Comparison of ENCODE assay signal across 36 cellular contexts in genomic region chr1:152457071-152457470, GRCh38. TPM values are rescaled to one million over a fixed set of nuclear protein-coding genes. Genes with fewer than 3 reads are reported as not detected.
"Had no signal": no experiment of that assay in that cellular context is flagged by ENCODE, and none has a peak within 500 bp of the region (broad histone marks: within the 10 kb centered on the region; RNA-seq: fewer than 3 reads in every experiment).

No MANE protein-coding gene starts in this region.

- H3K9me3 Mint-ChIP-seq: natural killer cell treated with Interleukin-12 subunit alpha and Interleukin-12 subunit beta and Interleukin-15 and Interleukin-18, amount 100 ng/mL, for 72 hours; stimulated activated memory B cell treated with anti-CD40 and anti-IgM and Interleukin-4, amounts not matched to agents 10 μg/mL and 1 μg/mL and 100 μg/mL, for 72 hours; stimulated activated naive CD8-positive, alpha-beta T cell treated with anti-CD3 and anti-CD28 coated beads, Interleukin-15, amount 100 ng/mL, for 72 hours had no signal

- H3K36me3 ChIP-seq: neutrophil, pancreas, right lobe of liver, spleen, suprapubic skin, thoracic aorta, thyroid gland, tibial nerve, upper lobe of left lung, vagina had no signal

- DNase-seq: naive thymus-derived CD8-positive, alpha-beta T cell; nephron progenitor cell; nucleus accumbens; pancreas; posterior cingulate gyrus; psoas muscle; right cardiac atrium; right lobe of liver; spleen; stimulated activated CD4-positive, alpha-beta T cell treated with anti-CD3 and anti-CD28 coated beads, Interleukin-12 subunit alpha, Interleukin-12 subunit beta, amount 100 ng/mL, for 4 hours; stimulated activated CD4-positive, alpha-beta T cell treated with anti-CD3 and anti-CD28 coated beads, Interleukin-1b, Interleukin-23, amount 100 ng/mL, for 48 hours; stimulated activated CD4-positive, alpha-beta T cell treated with anti-CD3 and anti-CD28 coated beads, Interleukin-4, amount 100 ng/mL, for 1 hour; stimulated activated CD4-positive, alpha-beta T cell treated with anti-CD3 and anti-CD28 coated beads, Interleukin-4, amount 100 ng/mL, for 4 hours; stimulated activated CD8-positive, alpha-beta memory T cell treated with anti-CD3 and anti-CD28 coated beads, Interleukin-4, amount 100 ng/mL, for 48 hours; stimulated activated naive CD4-positive, alpha-beta T cell; stimulated activated naive CD8-positive, alpha-beta T cell treated with anti-CD3 and anti-CD28 coated beads, Interleukin-15, amount 100 ng/mL, for 72 hours; stimulated activated naive CD8-positive, alpha-beta T cell treated with anti-CD3 and anti-CD28 coated beads, Interleukin-15, Interleukin-2, amounts not matched to agents 100 U/mL and 50 U/mL, for 24 hours; substantia nigra; thyroid gland; trophoblast cell; upper lobe of left lung had no signal

- ATAC-seq: naive thymus-derived CD8-positive, alpha-beta T cell; pancreas; psoas muscle; right cardiac atrium; right lobe of liver; stimulated activated memory B cell treated with anti-CD40 and anti-IgM and Interleukin-4, amounts not matched to agents 10 μg/mL and 1 μg/mL and 100 μg/mL, for 72 hours; stimulated activated naive CD8-positive, alpha-beta T cell treated with anti-CD3 and anti-CD28 coated beads, Interleukin-15, amount 100 ng/mL, for 72 hours; stimulated activated naive CD8-positive, alpha-beta T cell treated with anti-CD3 and anti-CD28 coated beads, Interleukin-15, Interleukin-2, amounts not matched to agents 100 U/mL and 50 U/mL, for 24 hours had no signal

- H3K4me1 Mint-ChIP-seq: nephron progenitor cell, neural crest cell had no signal

- H3K27me3 Mint-ChIP-seq: progenitor cell of endocrine pancreas; stimulated activated memory B cell treated with anti-CD40 and anti-IgM and Interleukin-4, amounts not matched to agents 10 μg/mL and 1 μg/mL and 100 μg/mL, for 72 hours had no signal

- H3K36me3 Mint-ChIP-seq: naive thymus-derived CD8-positive, alpha-beta T cell; natural killer cell treated with Interleukin-12 subunit alpha and Interleukin-12 subunit beta and Interleukin-15 and Interleukin-18, amount 100 ng/mL, for 72 hours; stimulated activated memory B cell treated with anti-CD40 and anti-IgM and Interleukin-4, amounts not matched to agents 10 μg/mL and 1 μg/mL and 100 μg/mL, for 72 hours had no signal

- H3K4me1 ChIP-seq: pancreas, psoas muscle, right lobe of liver, thyroid gland, vagina had no signal

- H3K4me3 Mint-ChIP-seq: naive thymus-derived CD8-positive, alpha-beta T cell; natural killer cell treated with Interleukin-12 subunit alpha and Interleukin-12 subunit beta and Interleukin-15 and Interleukin-18, amount 100 ng/mL, for 72 hours; nephron progenitor cell; neural crest cell; stimulated activated memory B cell treated with anti-CD40 and anti-IgM and Interleukin-4, amounts not matched to agents 10 μg/mL and 1 μg/mL and 100 μg/mL, for 72 hours; stimulated activated naive CD8-positive, alpha-beta T cell treated with anti-CD3 and anti-CD28 coated beads, Interleukin-15, amount 100 ng/mL, for 72 hours had no signal

- H3K27me3 ChIP-seq: pancreas, right lobe of liver, spleen, suprapubic skin, thyroid gland, tibial nerve, upper lobe of left lung, vagina had no signal

- H3K9me3 ChIP-seq: neutrophil, pancreas, psoas muscle, right lobe of liver, spleen, suprapubic skin, thoracic aorta, thyroid gland, tibial nerve, upper lobe of left lung, vagina had no signal

- H3K27ac Mint-ChIP-seq: natural killer cell treated with Interleukin-12 subunit alpha and Interleukin-12 subunit beta and Interleukin-15 and Interleukin-18, amount 100 ng/mL, for 72 hours; nephron progenitor cell; progenitor cell of endocrine pancreas; stimulated activated memory B cell treated with anti-CD40 and anti-IgM and Interleukin-4, amounts not matched to agents 10 μg/mL and 1 μg/mL and 100 μg/mL, for 72 hours had no signal

- H3K27ac ChIP-seq: neutrophil, pancreas, psoas muscle, right lobe of liver, skin epidermis, spleen, suprapubic skin, thoracic aorta, thyroid gland, tibial nerve, upper lobe of left lung, vagina had no signal

- H3K4me3 ChIP-seq: pancreas, psoas muscle, right lobe of liver, skin epidermis, smooth muscle cell, spleen, suprapubic skin, thoracic aorta, thyroid gland, tibial nerve, upper lobe of left lung, vagina had no signal

RNA-seq across cellular contexts. Expression of gene CRNN, which starts 43.0 kb away (rescaled TPM):
- total RNA-seq: naive thymus-derived CD8-positive, alpha-beta T cell; natural killer cell treated with Interleukin-12 subunit alpha and Interleukin-12 subunit beta and Interleukin-15 and Interleukin-18, amount 100 ng/mL, for 72 hours; neural crest cell; omental fat pad; osteocyte; pancreas; progenitor cell of endocrine pancreas; psoas muscle; renal cortical epithelial cell; right cardiac atrium; right lobe of liver; smooth muscle cell; spleen; thoracic aorta; thyroid gland; tibial nerve; upper lobe of left lung; ureter had no signal
- polyA plus RNA-seq: naive thymus-derived CD8-positive, alpha-beta T cell; smooth muscle cell had no signal

RNA-seq across cellular contexts. Expression of gene LCE5A, which starts 53.5 kb away (rescaled TPM):
- total RNA-seq: naive thymus-derived CD8-positive, alpha-beta T cell; natural killer cell treated with Interleukin-12 subunit alpha and Interleukin-12 subunit beta and Interleukin-15 and Interleukin-18, amount 100 ng/mL, for 72 hours; neural crest cell; omental fat pad; osteocyte; pancreas; progenitor cell of endocrine pancreas; psoas muscle; renal cortical epithelial cell; right cardiac atrium; right lobe of liver; smooth muscle cell; spleen; thoracic aorta; thyroid gland; tibial nerve; upper lobe of left lung; ureter; vagina had no signal
- polyA plus RNA-seq: naive thymus-derived CD8-positive, alpha-beta T cell; pancreas; psoas muscle; right cardiac atrium; smooth muscle cell; spleen had no signal

RNA-seq across cellular contexts. Expression of gene CRCT1, which starts 57.2 kb away (rescaled TPM):
- total RNA-seq: naive thymus-derived CD8-positive, alpha-beta T cell; natural killer cell treated with Interleukin-12 subunit alpha and Interleukin-12 subunit beta and Interleukin-15 and Interleukin-18, amount 100 ng/mL, for 72 hours; neural crest cell; omental fat pad; osteocyte; pancreas; progenitor cell of endocrine pancreas; psoas muscle; renal cortical epithelial cell; right cardiac atrium; right lobe of liver; smooth muscle cell; spleen; thoracic aorta; thyroid gland; tibial nerve; upper lobe of left lung; ureter had no signal
- polyA plus RNA-seq: naive thymus-derived CD8-positive, alpha-beta T cell; psoas muscle; right cardiac atrium; smooth muscle cell had no signal
